ENCODE assay signal across 1 cellular context in genomic region chr2:159573846-159574245, GRCh38.
TF ChIP-seq lines count a peak whose summit lies in the region.

No MANE protein-coding gene starts in this region.

TF ChIP-seq in HepG2, 621 proteins besides CTCF, POLR2A, EP300 and RAD21 (continued from another document):
- TF ChIP-seq GPBP1L1 (CRISPR knock-in tag; IDR thresholded peaks at IDR 0.05) (no peak), ZNF577 (CRISPR knock-in tag; IDR thresholded peaks at IDR 0.05; ENCODE audit: borderline replicate concordance, low read depth) (no peak), ZNF33B (CRISPR knock-in tag; IDR thresholded peaks at IDR 0.05) (no peak), ZSCAN25 (CRISPR knock-in tag; IDR thresholded peaks at IDR 0.05) (no peak), ZNF18 (CRISPR knock-in tag; IDR thresholded peaks at IDR 0.05; ENCODE audit: insufficient replicate concordance) (no peak), FUBP1 (CRISPR knock-in tag; IDR thresholded peaks at IDR 0.05; ENCODE audit: borderline replicate concordance) (no peak), THAP9 (CRISPR knock-in tag; IDR thresholded peaks at IDR 0.05; ENCODE audit: borderline replicate concordance) (no peak), ZNF672 (CRISPR knock-in tag; IDR thresholded peaks at IDR 0.05) (no peak), SNRNP70 (IDR thresholded peaks at IDR 0.05; ENCODE audit: low read depth, low read length) (no peak)
